8 cellular contexts compared by ENCODE assay signal in the genomic region with DNA sequence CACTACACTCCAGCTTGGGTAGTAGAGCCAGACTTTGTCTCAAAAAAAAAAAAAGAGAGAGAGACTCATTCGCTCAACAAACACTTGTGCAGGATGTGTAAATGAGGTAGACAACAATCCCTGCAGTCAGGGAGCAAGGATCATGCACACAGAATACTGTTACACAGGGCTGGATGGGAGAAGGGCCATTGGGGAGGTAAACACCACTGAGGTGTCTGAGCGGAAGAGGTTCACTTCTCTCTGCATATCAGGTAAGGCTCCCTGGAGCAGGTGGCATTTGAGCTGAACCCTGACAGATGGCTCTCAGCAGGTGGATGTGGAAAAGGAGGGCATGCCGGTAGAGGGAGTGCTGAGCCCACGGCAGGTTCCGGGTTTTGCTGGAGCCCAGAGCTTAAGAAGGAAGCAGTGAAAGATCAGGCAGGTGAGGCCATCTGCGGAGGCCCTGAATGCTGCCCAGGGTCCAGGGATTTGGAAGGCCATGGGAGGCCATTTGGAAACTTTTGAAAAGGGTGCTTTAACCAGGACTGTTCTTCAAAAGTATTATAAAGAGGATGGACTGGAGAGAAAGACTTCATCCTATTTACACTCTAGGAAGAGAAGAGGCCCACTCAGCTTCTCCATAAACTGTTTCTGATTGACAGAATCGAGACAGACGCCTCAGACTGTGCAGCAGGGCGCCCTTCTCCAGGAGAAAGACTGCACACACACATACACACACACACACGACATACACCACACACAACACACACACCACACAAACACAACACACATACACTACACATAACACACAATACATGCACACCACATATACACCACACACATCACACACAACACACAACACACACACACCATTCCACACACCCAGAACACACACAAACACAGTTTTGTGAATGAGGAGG.
DNase-seq lines count a peak whose midpoint lies in the region; ATAC-seq and TF ChIP-seq lines count a peak whose summit lies in the region.

No MANE protein-coding gene starts in this region.

- H3K9ac ChIP-seq in colonic mucosa (ENCODE audit: low read depth in 2 of 2, low read length in 2 of 2), result peak overlapping the region in 1 of 2 donors; percentile 67
- no peak overlapping the region for H3K9ac ChIP-seq in neuronal stem cell (ENCODE audit: low read depth, low read length, poor library complexity)

- H2BK12ac ChIP-seq in neuronal stem cell (ENCODE audit: low read length), result no peak overlapping the region

- no peak overlapping the region for H3K14ac ChIP-seq in neuronal stem cell (ENCODE audit: low read length)

- no peaks in the 10 kb centered on the region for H3K9me3 ChIP-seq in colonic mucosa
- H3K9me3 ChIP-seq in neuronal stem cell (replicated peaks in 1 of 2; ENCODE audit: control insufficient read depth in 2 of 2, insufficient read depth in 1 of 2, low read depth in 1 of 2, low read length in 2 of 2), result peaks cover 0 to 2% of the 10 kb centered on the region in 2 donors

- H3K4ac ChIP-seq in neuronal stem cell (ENCODE audit: low read length), result no peak overlapping the region

- H2BK15ac ChIP-seq in neuronal stem cell (ENCODE audit: low read length), result no peak overlapping the region

- no peak overlapping the region for H3K4me2 ChIP-seq in neuronal stem cell (ENCODE audit: insufficient read depth, low read length, poor library complexity, severe bottlenecking)

- peak; percentile 51 for TF ChIP-seq CTCF in colonic mucosa (IDR thresholded peaks at IDR 0.05)

- H3K23ac ChIP-seq in neuronal stem cell (ENCODE audit: low read depth, low read length, poor library complexity), result no peak overlapping the region

- no peaks in the 10 kb centered on the region for H3K27me3 ChIP-seq in colonic mucosa
- peaks cover 0 to 27% (median 2%) of the 10 kb centered on the region in 3 experiments for H3K27me3 ChIP-seq in neuronal stem cell (ENCODE audit: control insufficient read depth in 3 of 3, insufficient read depth in 3 of 3, low read depth in 1 of 3, low read length in 3 of 3)

- peak in 2 of 3 donors; percentile 9 to 12 for DNase-seq in stimulated activated CD4-positive, alpha-beta T cell treated with anti-CD3 and anti-CD28 coated beads, Interleukin-12 subunit alpha, Interleukin-12 subunit beta, amount 100 ng/mL, for 48 hours (ENCODE audit: low read depth in 2 of 3, low spot score in 1 of 3)
- DNase-seq in stimulated activated CD4-positive, alpha-beta T cell treated with anti-CD3 and anti-CD28 coated beads, Interleukin-12 subunit alpha, Interleukin-12 subunit beta, amount 100 ng/mL, for 4 hours, result no peak
- DNase-seq in NCI-H1092 treated with DMSO at 0.1 percent for 48 hours (lab: John Stamatoyannopoulos, UW), result peak; percentile 87
- peak; percentile 85 for DNase-seq in colonic mucosa
- peak; percentile 21 for DNase-seq in neuronal stem cell (ENCODE audit: low spot score)
- DNase-seq in medulla oblongata (ENCODE audit: extremely low spot score), result no peak
- DNase-seq in GDM1 (lab: John Stamatoyannopoulos, UW), result no peak

- H3K36me3 ChIP-seq in colonic mucosa, result no peaks in the 10 kb centered on the region
- peaks cover 0 to 2% of the 10 kb centered on the region in 2 donors for H3K36me3 ChIP-seq in neuronal stem cell (replicated peaks in 1 of 2; ENCODE audit: control insufficient read depth in 2 of 2, insufficient read depth in 2 of 2, low read length in 2 of 2)

- peaks cover 1% of the 10 kb centered on the region for H3K79me1 ChIP-seq in neuronal stem cell (ENCODE audit: low read depth, low read length)

- H4K91ac ChIP-seq in neuronal stem cell (ENCODE audit: low read depth, low read length, poor library complexity), result no peak overlapping the region

- no peak overlapping the region for H2BK5ac ChIP-seq in neuronal stem cell (ENCODE audit: low read length)

- no peak overlapping the region for H4K8ac ChIP-seq in neuronal stem cell (ENCODE audit: low read depth, low read length)

- H3K18ac ChIP-seq in neuronal stem cell (ENCODE audit: low read length), result no peak overlapping the region

- H2AFZ ChIP-seq in neuronal stem cell (ENCODE audit: low read length), result no peak overlapping the region

- H2AK5ac ChIP-seq in neuronal stem cell (ENCODE audit: low read depth, low read length), result no peak overlapping the region

- ATAC-seq in SK-N-SH treated with all-trans-retinoic acid at 6 μM for 48 hours, result peak; percentile 54

- H3K27ac ChIP-seq in colonic mucosa, result peak overlapping the region; percentile 90
- H3K27ac ChIP-seq in neuronal stem cell (replicated peaks; ENCODE audit: low read length), result no peak overlapping the region

- 100% methylated on average over 1 of the region's 10 CpGs; no CpG with 5 or more reads in 1 of the 2 donors for WGBS in neuronal stem cell (ENCODE audit: extremely low coverage in 2 of 2, insufficient read length in 2 of 2, insufficient replicate concordance in 1 of 2), 2 donors

- no peak overlapping the region for H3K4me3 ChIP-seq in colonic mucosa
- peak overlapping the region in 1 of 2 donors; percentile 59 for H3K4me3 ChIP-seq in neuronal stem cell (ENCODE audit: low read length in 2 of 2)

- H2BK120ac ChIP-seq in neuronal stem cell (ENCODE audit: low read depth, low read length), result no peak overlapping the region

- H3K4me1 ChIP-seq in colonic mucosa (peaks cover 18% of the 10 kb centered on the region), neuronal stem cell (ENCODE audit: control insufficient read depth in 2 of 2, insufficient read depth in 1 of 2, low read depth in 1 of 2, low read length in 2 of 2) (peaks cover 0 to 6% of the 10 kb centered on the region in 2 donors)

- intact Hi-C loops in colonic mucosa (cut with DNase I), result no loop called here

TF ChIP-seq in SK-N-SH treated with all-trans-retinoic acid at 6 μM for 48 hours, 23 proteins besides CTCF, POLR2A, EP300 and RAD21:
- TF ChIP-seq BACH2 (CRISPR knock-in tag; IDR thresholded peaks at IDR 0.05; ENCODE audit: borderline replicate concordance) (no peak), RARB (CRISPR knock-in tag; IDR thresholded peaks at IDR 0.05) (no peak), TCF4 (CRISPR knock-in tag; IDR thresholded peaks at IDR 0.05; ENCODE audit: borderline replicate concordance) (no peak), PPARA (CRISPR knock-in tag; IDR thresholded peaks at IDR 0.05; ENCODE audit: borderline replicate concordance) (no peak), ZNF565 (CRISPR knock-in tag; conservative IDR thresholded peaks at IDR 0.05; ENCODE audit: low read depth) (no peak)

Comparison
In these comparisons a context has a peak if more than half of its experiments do, and no peak if none do; other contexts are left out.
1. DNase-seq: peak in stimulated activated CD4-positive, alpha-beta T cell treated with anti-CD3 and anti-CD28 coated beads, Interleukin-12 subunit alpha, Interleukin-12 subunit beta, amount 100 ng/mL, for 48 hours (2 of 3), NCI-H1092 treated with DMSO at 0.1 percent for 48 hours (single experiment), colonic mucosa (single experiment) and neuronal stem cell (single experiment); none in stimulated activated CD4-positive, alpha-beta T cell treated with anti-CD3 and anti-CD28 coated beads, Interleukin-12 subunit alpha, Interleukin-12 subunit beta, amount 100 ng/mL, for 4 hours (single experiment), medulla oblongata (single experiment) and GDM1 (single experiment).